10 cellular contexts compared by ENCODE assay signal in genomic region chr5:140363631-140364471, GRCh38. TPM values are rescaled to one million over a fixed set of nuclear protein-coding genes. Genes with fewer than 3 reads are reported as not detected.
A peak's percentile ranks its signal among the peaks of the same experiment; 100 is the strongest.
DNase-seq lines count a peak whose midpoint lies in the region; ATAC-seq, FAIRE-seq and TF ChIP-seq lines count a peak whose summit lies in the region.
"Had no signal": no experiment of that assay in that cellular context is flagged by ENCODE, and none has a peak within 500 bp of the region (broad histone marks: within the 10 kb centered on the region; RNA-seq: fewer than 3 reads in every experiment).

No MANE protein-coding gene starts in this region.

- H3K27me3 ChIP-seq in MM.1S (replicated peaks; ENCODE audit: insufficient read depth, low read length) (no peaks in the 10 kb centered on the region), ectodermal cell (ENCODE audit: control insufficient read depth, insufficient read depth, low read length, poor library complexity, severe bottlenecking) (peaks cover 8% of the 10 kb centered on the region)

- H3K4me3 Mint-ChIP-seq in CD14-positive monocyte, result peak overlapping the region; percentile 41 to 79
- peak overlapping the region; percentile 72 for H3K4me3 Mint-ChIP-seq in natural killer cell

- no peaks in the 10 kb centered on the region for H4K20me1 ChIP-seq in MM.1S (ENCODE audit: insufficient read depth, low read length)

- H3K79me2 ChIP-seq in MM.1S (ENCODE audit: low read length), result no peaks in the 10 kb centered on the region

- no peaks in the 10 kb centered on the region for H3F3A ChIP-seq in MM.1S (ENCODE audit: insufficient read depth, low read length)

- no peak for FAIRE-seq in D721Med (lab: Jason Lieb, UNC)
- FAIRE-seq: TTC549 had no signal

- no peak for TF ChIP-seq CTCF in CD14-positive monocyte (IDR thresholded peaks at IDR 0.05)
- no peak for TF ChIP-seq CTCF in MM.1S (IDR thresholded peaks at IDR 0.05; ENCODE audit: low read length)
- TF ChIP-seq CTCF in natural killer cell (IDR thresholded peaks at IDR 0.05), result no peak
- TF ChIP-seq CTCF in D721Med (IDR thresholded peaks at IDR 0.05; ENCODE audit: insufficient read depth, missing control alignments), result no peak

- H3K9me2 ChIP-seq in MM.1S (replicated peaks; ENCODE audit: insufficient read depth, low read length), result no peaks in the 10 kb centered on the region

- H3K4me1 ChIP-seq in MM.1S (ENCODE audit: low read length), result peaks cover 4% of the 10 kb centered on the region
- H3K4me1 ChIP-seq in ectodermal cell (ENCODE audit: control insufficient read depth, insufficient read depth, low read length), result no peaks in the 10 kb centered on the region

- peak overlapping the region; percentile 26; the same call in 1 of the 2 replicates for H3K9ac ChIP-seq in MM.1S (ENCODE audit: low read length)

- H3K27me3 Mint-ChIP-seq in CD14-positive monocyte (ENCODE audit: low read depth in 3 of 3) (peaks cover 2 to 4% (median 3%) of the 10 kb centered on the region in 3 donors), natural killer cell (ENCODE audit: low read depth in 2 of 2) (no peaks in the 10 kb centered on the region)

- 72 to 76% methylated on average over 20 of the region's 20 CpGs for WGBS in ectodermal cell, 2 experiments

- H3K9me3 ChIP-seq in MM.1S (replicated peaks; ENCODE audit: insufficient read depth, low read length) (no peaks in the 10 kb centered on the region), ectodermal cell (ENCODE audit: control insufficient read depth, low read length) (no peaks in the 10 kb centered on the region)

- ATAC-seq in natural killer cell (no peak), GM19351 (IDR thresholded peaks at IDR 0.05; ENCODE audit: unreplicated experiment) (no peak)

- H3K36me3 Mint-ChIP-seq in CD14-positive monocyte (no peaks in the 10 kb centered on the region), natural killer cell (no peaks in the 10 kb centered on the region)

- no peak overlapping the region for H3K27ac ChIP-seq in MM.1S (ENCODE audit: low read length)
- H3K27ac ChIP-seq in ectodermal cell (ENCODE audit: insufficient read depth, low read depth, low read length, poor library complexity, severe bottlenecking), result no peak overlapping the region

- H3K9me3 Mint-ChIP-seq in CD14-positive monocyte (no peaks in the 10 kb centered on the region), natural killer cell (no peaks in the 10 kb centered on the region)

- H3K36me3 ChIP-seq in MM.1S (replicated peaks; ENCODE audit: insufficient read depth, low read length) (no peaks in the 10 kb centered on the region), ectodermal cell (ENCODE audit: control insufficient read depth, insufficient read depth, low read length) (no peaks in the 10 kb centered on the region)

- H3K4me3 ChIP-seq in MM.1S (ENCODE audit: low read length) (peak overlapping the region; percentile 61), ectodermal cell (ENCODE audit: insufficient read depth, low read depth, low read length) (peak overlapping the region; percentile 33)

- DNase-seq in CD14-positive monocyte (ENCODE audit: low spot score) (no peak), MM.1S (no peak), natural killer cell (no peak), D721Med (ENCODE audit: insufficient read length, low spot score) (no peak), HuH-7.5 (ENCODE audit: low spot score) (no peak), ecto neural progenitor cell (ENCODE audit: low spot score) (no peak)
- DNase-seq: NCI-H1105 treated with DMSO at 0.1 percent for 48 hours had no signal

- peak overlapping the region; percentile 88 for H3K4me2 ChIP-seq in MM.1S (ENCODE audit: low read depth, low read length)

- H2AFZ ChIP-seq in MM.1S (ENCODE audit: low read length), result peak overlapping the region; percentile 83

- H3K4me1 Mint-ChIP-seq in CD14-positive monocyte (peaks cover 5% of the 10 kb centered on the region), natural killer cell (peaks cover 5 to 6% of the 10 kb centered on the region in 2 donors)

- intact Hi-C loops in CD14-positive monocyte (cut with micrococcal nuclease), result loop anchor here in 1 of 2 donors (10.0 kb wide), 1 partner anchor 351 kb away; no protein-coding TSS in a partner anchor
- intact Hi-C loops in natural killer cell (cut with micrococcal nuclease), result no loop called here

- H3K27ac Mint-ChIP-seq in CD14-positive monocyte (peak overlapping the region in 1 of 7 donors; percentile 63), natural killer cell (peak overlapping the region in 1 of 2 donors; percentile 86)

RNA-seq across cellular contexts. Expression of gene SLC4A9, which starts 3.9 kb away (rescaled TPM):
- not detected for polyA plus RNA-seq in CD14-positive monocyte
- not detected for polyA plus RNA-seq in ectodermal cell (2013, experiment 1 of 4)
- polyA plus RNA-seq in ectodermal cell (2013, experiment 2 of 4), result not detected
- not detected for polyA plus RNA-seq in ectodermal cell (2013, experiment 3 of 4)
- polyA plus RNA-seq in ectodermal cell (2013, experiment 4 of 4), result not detected
- not detected for total RNA-seq in natural killer cell

RNA-seq across cellular contexts. Expression of gene HBEGF, which starts 17.4 kb away (rescaled TPM):
- 10 to 100 TPM; 25.2 to 31.6 TPM for polyA plus RNA-seq in CD14-positive monocyte
- 3.5 TPM for polyA plus RNA-seq in ectodermal cell (2013, experiment 1 of 4)
- 2.9 TPM for polyA plus RNA-seq in ectodermal cell (2013, experiment 2 of 4)
- 3.7 TPM for polyA plus RNA-seq in ectodermal cell (2013, experiment 3 of 4)
- polyA plus RNA-seq in ectodermal cell (2013, experiment 4 of 4), result 4.0 TPM
- total RNA-seq in natural killer cell, result 1 to 10 TPM; 5.1 to 9.9 (median 7.8) TPM

RNA-seq across cellular contexts. Expression of gene ANKHD1, which starts 37.8 kb away (rescaled TPM):
- polyA plus RNA-seq in CD14-positive monocyte, result 10 to 100 TPM; 29.0 to 43.6 TPM
- polyA plus RNA-seq in ectodermal cell (2013, experiment 1 of 4), result 97.4 TPM
- 124 TPM for polyA plus RNA-seq in ectodermal cell (2013, experiment 2 of 4)
- polyA plus RNA-seq in ectodermal cell (2013, experiment 3 of 4), result 67.3 TPM
- polyA plus RNA-seq in ectodermal cell (2013, experiment 4 of 4), result 74.9 TPM
- 100 to 1,000 TPM; 225 to 239 (median 230) TPM for total RNA-seq in natural killer cell
